ENCODE assay signal across 16 cellular contexts in the genomic region with DNA sequence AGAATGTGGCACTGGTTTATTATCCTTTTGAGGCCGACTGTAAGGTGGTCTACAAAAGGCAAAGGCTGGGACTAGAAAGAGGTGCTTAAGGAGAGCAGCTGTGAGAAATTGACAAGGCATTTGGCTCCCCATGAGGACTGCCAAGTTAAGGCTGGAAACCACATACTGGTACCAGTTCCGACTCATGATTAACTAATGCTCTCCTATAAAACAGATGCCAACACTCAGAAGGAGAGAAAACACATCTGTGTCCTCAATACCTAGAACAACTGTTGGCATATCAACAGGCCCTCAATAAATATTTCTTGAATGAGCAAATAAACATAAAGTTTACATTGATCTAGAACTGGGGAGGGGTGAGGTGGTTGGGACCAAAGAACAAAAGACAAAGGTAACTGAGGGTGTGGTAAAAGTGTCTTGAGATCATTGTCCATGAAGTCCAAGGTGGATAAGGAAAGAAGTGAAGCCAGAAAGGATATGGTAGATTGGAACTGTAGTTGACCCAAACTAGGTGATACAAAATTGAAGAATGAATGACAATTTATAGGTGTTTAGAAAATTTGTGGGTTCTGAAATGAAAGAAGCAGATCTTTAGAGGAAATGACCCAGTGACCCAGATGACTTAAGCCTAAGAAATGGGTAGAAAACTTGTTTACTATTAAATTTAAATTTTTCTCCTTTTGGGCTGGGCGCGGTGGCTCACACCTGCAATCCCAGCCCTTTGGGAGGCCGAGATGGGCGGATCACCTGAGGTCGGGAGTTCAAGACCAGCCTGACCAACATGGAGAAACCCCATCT. TPM values are rescaled to one million over a fixed set of nuclear protein-coding genes. Genes with fewer than 3 reads are reported as not detected.
DNase-seq lines count a peak whose midpoint lies in the region; ATAC-seq, FAIRE-seq and TF ChIP-seq lines count a peak whose summit lies in the region.
"Had no signal": no experiment of that assay in that cellular context is flagged by ENCODE, and none has a peak within 500 bp of the region (broad histone marks: within the 10 kb centered on the region; RNA-seq: fewer than 3 reads in every experiment).

No MANE protein-coding gene starts in this region.

- DNase-seq in ACHN (peak; percentile 49), H54 (ENCODE audit: insufficient read length, low spot score) (peak; percentile 40), foreskin keratinocyte (peak in 1 of 2 donors; percentile 61), nucleus accumbens (lab: John Stamatoyannopoulos, UW) (no peak)
- no peak for DNase-seq in activated CD4-positive, alpha-beta memory T cell treated with anti-CD3 and anti-CD28 coated beads for 36 hours
- DNase-seq in activated CD4-positive, alpha-beta T cell treated with anti-CD3 and anti-CD28 coated beads, Interleukin-2, amount 10 ng/mL, durations not matched to agents 7 days and 5 days = no peak
- no peak for DNase-seq in activated naive CD4-positive, alpha-beta T cell treated with anti-CD3 and anti-CD28 coated beads, Interleukin-2, amount 50 U/mL, for 72 hours (ENCODE audit: low spot score in 2 of 2)
- DNase-seq: activated naive CD8-positive, alpha-beta T cell treated with anti-CD3 and anti-CD28 coated beads, Interleukin-2, amount 10 ng/mL, durations not matched to agents 7 days and 5 days; DND-41; stimulated activated CD4-positive, alpha-beta T cell treated with anti-CD3 and anti-CD28 coated beads, Interleukin-15, amount 100 ng/mL, for 24 hours had no signal

- H3K27ac ChIP-seq in foreskin keratinocyte = no peak overlapping the region
- H3K27ac ChIP-seq: HL-60, ovary, tibial nerve had no signal

- H3K9me3 Mint-ChIP-seq in activated CD4-positive, alpha-beta memory T cell treated with anti-CD3 and anti-CD28 coated beads for 36 hours = no peaks in the 10 kb centered on the region
- H3K9me3 Mint-ChIP-seq in activated CD4-positive, alpha-beta T cell treated with anti-CD3 and anti-CD28 coated beads, Interleukin-2, amount 10 ng/mL, durations not matched to agents 7 days and 5 days = no peaks in the 10 kb centered on the region
- no peaks in the 10 kb centered on the region for H3K9me3 Mint-ChIP-seq in activated naive CD4-positive, alpha-beta T cell treated with anti-CD3 and anti-CD28 coated beads, Interleukin-2, amount 50 U/mL, for 72 hours
- H3K9me3 Mint-ChIP-seq: activated naive CD8-positive, alpha-beta T cell treated with anti-CD3 and anti-CD28 coated beads, Interleukin-2, amount 10 ng/mL, durations not matched to agents 7 days and 5 days had no signal

- H3K27ac Mint-ChIP-seq in activated CD4-positive, alpha-beta memory T cell treated with anti-CD3 and anti-CD28 coated beads for 36 hours = peak overlapping the region; percentile 47
- no peak overlapping the region for H3K27ac Mint-ChIP-seq in activated CD4-positive, alpha-beta T cell treated with anti-CD3 and anti-CD28 coated beads, Interleukin-2, amount 10 ng/mL, durations not matched to agents 7 days and 5 days
- H3K27ac Mint-ChIP-seq in activated naive CD4-positive, alpha-beta T cell treated with anti-CD3 and anti-CD28 coated beads, Interleukin-2, amount 50 U/mL, for 72 hours = peak overlapping the region in 1 of 2 donors; percentile 38
- H3K27ac Mint-ChIP-seq: activated naive CD8-positive, alpha-beta T cell treated with anti-CD3 and anti-CD28 coated beads, Interleukin-2, amount 10 ng/mL, durations not matched to agents 7 days and 5 days had no signal

- no peaks in the 10 kb centered on the region for H3K27me3 Mint-ChIP-seq in activated CD4-positive, alpha-beta memory T cell treated with anti-CD3 and anti-CD28 coated beads for 36 hours
- no peaks in the 10 kb centered on the region for H3K27me3 Mint-ChIP-seq in activated CD4-positive, alpha-beta T cell treated with anti-CD3 and anti-CD28 coated beads, Interleukin-2, amount 10 ng/mL, durations not matched to agents 7 days and 5 days
- H3K27me3 Mint-ChIP-seq: activated naive CD8-positive, alpha-beta T cell treated with anti-CD3 and anti-CD28 coated beads, Interleukin-2, amount 10 ng/mL, durations not matched to agents 7 days and 5 days had no signal

- peak; percentile 13 for TF ChIP-seq CTCF in foreskin keratinocyte (conservative IDR thresholded peaks at IDR 0.05)

- peaks cover 15% of the 10 kb centered on the region for H3K4me1 Mint-ChIP-seq in activated CD4-positive, alpha-beta memory T cell treated with anti-CD3 and anti-CD28 coated beads for 36 hours (ENCODE audit: low read depth)
- H3K4me1 Mint-ChIP-seq in activated CD4-positive, alpha-beta T cell treated with anti-CD3 and anti-CD28 coated beads, Interleukin-2, amount 10 ng/mL, durations not matched to agents 7 days and 5 days = peaks cover 14% of the 10 kb centered on the region

- CTCF ChIA-PET in activated CD4-positive, alpha-beta memory T cell treated with anti-CD3 and anti-CD28 coated beads for 36 hours (lab: Charles Lee) = interaction anchor here (1.8 kb wide), 1 partner anchor 36 kb away, joined by 7 read pairs; no protein-coding TSS in a partner anchor
- CTCF ChIA-PET in activated CD4-positive, alpha-beta T cell treated with anti-CD3 and anti-CD28 coated beads, Interleukin-2, amount 10 ng/mL, durations not matched to agents 7 days and 5 days (lab: Charles Lee) = interaction anchor here (0.6 kb wide), 1 partner anchor 269 kb away, joined by 4 read pairs; no protein-coding TSS in a partner anchor

- POLR2A ChIA-PET in activated CD4-positive, alpha-beta memory T cell treated with anti-CD3 and anti-CD28 coated beads for 36 hours (lab: Charles Lee) = no interaction called here
- POLR2A ChIA-PET in activated CD4-positive, alpha-beta T cell treated with anti-CD3 and anti-CD28 coated beads, Interleukin-2, amount 10 ng/mL, durations not matched to agents 7 days and 5 days (lab: Charles Lee) = no interaction called here

- no peak for TF ChIP-seq POLR2A in H54 (IDR thresholded peaks at IDR 0.05; ENCODE audit: low read depth, low read length)

- intact Hi-C loops in activated CD4-positive, alpha-beta memory T cell treated with anti-CD3 and anti-CD28 coated beads for 36 hours (cut with micrococcal nuclease) = no loop called here

- peaks cover 7% of the 10 kb centered on the region for H3K36me3 Mint-ChIP-seq in activated CD4-positive, alpha-beta memory T cell treated with anti-CD3 and anti-CD28 coated beads for 36 hours
- H3K36me3 Mint-ChIP-seq in activated CD4-positive, alpha-beta T cell treated with anti-CD3 and anti-CD28 coated beads, Interleukin-2, amount 10 ng/mL, durations not matched to agents 7 days and 5 days (ENCODE audit: low read depth) = peaks cover 21% of the 10 kb centered on the region
- H3K36me3 Mint-ChIP-seq in activated naive CD4-positive, alpha-beta T cell treated with anti-CD3 and anti-CD28 coated beads, Interleukin-2, amount 50 U/mL, for 72 hours = peaks cover 4 to 8% of the 10 kb centered on the region in 2 donors

- H3K27me3 ChIP-seq in foreskin keratinocyte = no peaks in the 10 kb centered on the region
- H3K27me3 ChIP-seq: ovary, tibial nerve had no signal

- FAIRE-seq in H54 (lab: Jason Lieb, UNC) = no peak
- FAIRE-seq: GM12878, GM19239 had no signal

- in situ Hi-C loops in ACHN (cut with HindIII; ENCODE audit: low pct_ligation_motif_present, low pct_unique_long_range_greater_than_20kb, low sequenced_read_pairs) = no loop called here

- ATAC-seq in foreskin keratinocyte (peak; percentile 55), HG02759 (IDR thresholded peaks at IDR 0.05; ENCODE audit: unreplicated experiment) (no peak)
- no peak for ATAC-seq in activated naive CD4-positive, alpha-beta T cell treated with anti-CD3 and anti-CD28 coated beads, Interleukin-2, amount 50 U/mL, for 72 hours
- ATAC-seq: GM12878 had no signal

- H3K4me1 ChIP-seq in foreskin keratinocyte = peaks cover 3% of the 10 kb centered on the region
- H3K4me1 ChIP-seq: tibial nerve had no signal

- no peak overlapping the region for H3K4me3 Mint-ChIP-seq in activated CD4-positive, alpha-beta memory T cell treated with anti-CD3 and anti-CD28 coated beads for 36 hours
- H3K4me3 Mint-ChIP-seq in activated CD4-positive, alpha-beta T cell treated with anti-CD3 and anti-CD28 coated beads, Interleukin-2, amount 10 ng/mL, durations not matched to agents 7 days and 5 days = no peak overlapping the region
- H3K4me3 Mint-ChIP-seq: activated naive CD8-positive, alpha-beta T cell treated with anti-CD3 and anti-CD28 coated beads, Interleukin-2, amount 10 ng/mL, durations not matched to agents 7 days and 5 days had no signal

RNA-seq across cellular contexts. Expression of a gene that starts 16.9 kb away (rescaled TPM):
- total RNA-seq in activated CD4-positive, alpha-beta memory T cell treated with anti-CD3 and anti-CD28 coated beads for 36 hours = 100 to 1,000 TPM; 280 to 288 TPM
- total RNA-seq in foreskin keratinocyte = 180 and 202 TPM in 2 replicates
- 81.0 and 98.8 TPM in 2 replicates for polyA plus RNA-seq in foreskin keratinocyte
- 100 to 1,000 TPM; 260 to 311 TPM for total RNA-seq in activated CD4-positive, alpha-beta T cell treated with anti-CD3 and anti-CD28 coated beads, Interleukin-2, amount 10 ng/mL, durations not matched to agents 7 days and 5 days
- 100 to 1,000 TPM; 277 to 307 TPM for total RNA-seq in activated naive CD4-positive, alpha-beta T cell treated with anti-CD3 and anti-CD28 coated beads, Interleukin-2, amount 50 U/mL, for 72 hours

RNA-seq across cellular contexts. Expression of a gene that starts 33.1 kb away (rescaled TPM):
- total RNA-seq in activated CD4-positive, alpha-beta memory T cell treated with anti-CD3 and anti-CD28 coated beads for 36 hours = 100 to 1,000 TPM; 212 to 219 TPM
- total RNA-seq in foreskin keratinocyte = 123 and 144 TPM in 2 replicates
- 159 and 211 TPM in 2 replicates for polyA plus RNA-seq in foreskin keratinocyte
- 100 to 1,000 TPM; 192 to 193 TPM for total RNA-seq in activated CD4-positive, alpha-beta T cell treated with anti-CD3 and anti-CD28 coated beads, Interleukin-2, amount 10 ng/mL, durations not matched to agents 7 days and 5 days
- 100 to 1,000 TPM; 133 to 183 TPM for total RNA-seq in activated naive CD4-positive, alpha-beta T cell treated with anti-CD3 and anti-CD28 coated beads, Interleukin-2, amount 50 U/mL, for 72 hours

RNA-seq across cellular contexts. Expression of a gene that starts 47.1 kb away (rescaled TPM):
- 1 to 10 TPM; 1.1 TPM for total RNA-seq in activated CD4-positive, alpha-beta memory T cell treated with anti-CD3 and anti-CD28 coated beads for 36 hours
- 0.65 and 1.6 TPM in 2 replicates for total RNA-seq in foreskin keratinocyte
- 1.3 and 2.1 TPM in 2 replicates for polyA plus RNA-seq in foreskin keratinocyte
- total RNA-seq in activated CD4-positive, alpha-beta T cell treated with anti-CD3 and anti-CD28 coated beads, Interleukin-2, amount 10 ng/mL, durations not matched to agents 7 days and 5 days = under 1 TPM; 0.06 to 0.15 TPM
- 1 to 10 TPM in 1 of 2 donors, under 1 TPM in 1; 0.96 to 2.9 TPM for total RNA-seq in activated naive CD4-positive, alpha-beta T cell treated with anti-CD3 and anti-CD28 coated beads, Interleukin-2, amount 50 U/mL, for 72 hours

Comparison
In these comparisons a context has a peak if more than half of its experiments do, and no peak if none do; other contexts are left out.
1. DNase-seq: peak in ACHN (single experiment) and H54 (single experiment); none in activated CD4-positive, alpha-beta memory T cell treated with anti-CD3 and anti-CD28 coated beads for 36 hours (single experiment), nucleus accumbens (0 of 56), activated CD4-positive, alpha-beta T cell treated with anti-CD3 and anti-CD28 coated beads, Interleukin-2, amount 10 ng/mL, durations not matched to agents 7 days and 5 days (single experiment) and activated naive CD4-positive, alpha-beta T cell treated with anti-CD3 and anti-CD28 coated beads, Interleukin-2, amount 50 U/mL, for 72 hours (0 of 2).